2 cellular contexts compared by ENCODE assay signal in the genomic region with DNA sequence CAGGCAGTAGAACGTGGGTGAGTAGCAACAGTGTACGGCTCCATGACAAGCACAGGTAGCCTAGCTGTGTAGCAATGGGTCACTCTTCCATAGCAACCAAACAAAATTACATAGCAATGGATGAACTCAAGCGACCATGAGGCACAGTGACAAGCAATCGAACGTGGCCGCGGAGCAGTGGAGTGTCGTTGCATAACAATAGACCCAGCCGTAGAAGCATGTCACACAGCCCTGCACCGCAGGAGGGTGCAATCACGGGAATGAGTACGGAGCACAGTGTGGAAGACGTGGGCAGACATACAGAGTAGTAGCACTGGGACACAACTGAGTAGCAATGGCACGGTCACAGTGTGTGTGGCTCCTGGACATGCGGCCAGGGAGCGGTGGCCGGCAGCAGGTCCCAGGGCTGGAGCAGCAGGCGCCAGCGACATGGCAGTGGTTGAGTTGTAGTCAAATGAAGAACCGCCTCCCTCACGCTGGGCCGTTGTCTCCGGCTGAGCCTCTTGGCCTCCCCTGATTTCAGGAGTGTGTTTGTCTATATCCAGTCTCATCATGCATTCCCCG.
TF ChIP-seq lines count a peak whose summit lies in the region.

No MANE protein-coding gene starts in this region.

TF ChIP-seq in WTC11, 78 proteins besides CTCF, POLR2A, EP300 and RAD21:
- TF ChIP-seq, protein P1, sequence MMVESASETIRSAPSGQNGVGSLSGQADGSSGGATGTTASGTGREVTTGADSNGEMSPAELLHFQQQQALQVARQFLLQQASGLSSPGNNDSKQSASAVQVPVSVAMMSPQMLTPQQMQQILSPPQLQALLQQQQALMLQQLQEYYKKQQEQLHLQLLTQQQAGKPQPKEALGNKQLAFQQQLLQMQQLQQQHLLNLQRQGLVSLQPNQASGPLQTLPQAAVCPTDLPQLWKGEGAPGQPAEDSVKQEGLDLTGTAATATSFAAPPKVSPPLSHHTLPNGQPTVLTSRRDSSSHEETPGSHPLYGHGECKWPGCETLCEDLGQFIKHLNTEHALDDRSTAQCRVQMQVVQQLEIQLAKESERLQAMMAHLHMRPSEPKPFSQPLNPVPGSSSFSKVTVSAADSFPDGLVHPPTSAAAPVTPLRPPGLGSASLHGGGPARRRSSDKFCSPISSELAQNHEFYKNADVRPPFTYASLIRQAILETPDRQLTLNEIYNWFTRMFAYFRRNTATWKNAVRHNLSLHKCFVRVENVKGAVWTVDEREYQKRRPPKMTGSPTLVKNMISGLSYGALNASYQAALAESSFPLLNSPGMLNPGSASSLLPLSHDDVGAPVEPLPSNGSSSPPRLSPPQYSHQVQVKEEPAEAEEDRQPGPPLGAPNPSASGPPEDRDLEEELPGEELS (CRISPR knock-in tag; IDR thresholded peaks at IDR 0.05): no peak
- 0 out of 2 replicates have a peak, but pooled peaks have one; percentile 61 for TF ChIP-seq TP53 (CRISPR knock-in tag; IDR thresholded peaks at IDR 0.05)
- TF ChIP-seq, protein P2, sequence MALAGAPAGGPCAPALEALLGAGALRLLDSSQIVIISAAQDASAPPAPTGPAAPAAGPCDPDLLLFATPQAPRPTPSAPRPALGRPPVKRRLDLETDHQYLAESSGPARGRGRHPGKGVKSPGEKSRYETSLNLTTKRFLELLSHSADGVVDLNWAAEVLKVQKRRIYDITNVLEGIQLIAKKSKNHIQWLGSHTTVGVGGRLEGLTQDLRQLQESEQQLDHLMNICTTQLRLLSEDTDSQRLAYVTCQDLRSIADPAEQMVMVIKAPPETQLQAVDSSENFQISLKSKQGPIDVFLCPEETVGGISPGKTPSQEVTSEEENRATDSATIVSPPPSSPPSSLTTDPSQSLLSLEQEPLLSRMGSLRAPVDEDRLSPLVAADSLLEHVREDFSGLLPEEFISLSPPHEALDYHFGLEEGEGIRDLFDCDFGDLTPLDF (CRISPR knock-in tag; IDR thresholded peaks at IDR 0.05): no peak
- 0 out of 2 replicates have a peak, but pooled peaks have one; percentile 18 for TF ChIP-seq TEAD1 (CRISPR knock-in tag; IDR thresholded peaks at IDR 0.05)
- TF ChIP-seq, protein P3, sequence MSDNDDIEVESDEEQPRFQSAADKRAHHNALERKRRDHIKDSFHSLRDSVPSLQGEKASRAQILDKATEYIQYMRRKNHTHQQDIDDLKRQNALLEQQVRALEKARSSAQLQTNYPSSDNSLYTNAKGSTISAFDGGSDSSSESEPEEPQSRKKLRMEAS (CRISPR knock-in tag; IDR thresholded peaks at IDR 0.05): peak; percentile 31; the same call in 1 of the 2 replicates
- TF ChIP-seq, protein P4, sequence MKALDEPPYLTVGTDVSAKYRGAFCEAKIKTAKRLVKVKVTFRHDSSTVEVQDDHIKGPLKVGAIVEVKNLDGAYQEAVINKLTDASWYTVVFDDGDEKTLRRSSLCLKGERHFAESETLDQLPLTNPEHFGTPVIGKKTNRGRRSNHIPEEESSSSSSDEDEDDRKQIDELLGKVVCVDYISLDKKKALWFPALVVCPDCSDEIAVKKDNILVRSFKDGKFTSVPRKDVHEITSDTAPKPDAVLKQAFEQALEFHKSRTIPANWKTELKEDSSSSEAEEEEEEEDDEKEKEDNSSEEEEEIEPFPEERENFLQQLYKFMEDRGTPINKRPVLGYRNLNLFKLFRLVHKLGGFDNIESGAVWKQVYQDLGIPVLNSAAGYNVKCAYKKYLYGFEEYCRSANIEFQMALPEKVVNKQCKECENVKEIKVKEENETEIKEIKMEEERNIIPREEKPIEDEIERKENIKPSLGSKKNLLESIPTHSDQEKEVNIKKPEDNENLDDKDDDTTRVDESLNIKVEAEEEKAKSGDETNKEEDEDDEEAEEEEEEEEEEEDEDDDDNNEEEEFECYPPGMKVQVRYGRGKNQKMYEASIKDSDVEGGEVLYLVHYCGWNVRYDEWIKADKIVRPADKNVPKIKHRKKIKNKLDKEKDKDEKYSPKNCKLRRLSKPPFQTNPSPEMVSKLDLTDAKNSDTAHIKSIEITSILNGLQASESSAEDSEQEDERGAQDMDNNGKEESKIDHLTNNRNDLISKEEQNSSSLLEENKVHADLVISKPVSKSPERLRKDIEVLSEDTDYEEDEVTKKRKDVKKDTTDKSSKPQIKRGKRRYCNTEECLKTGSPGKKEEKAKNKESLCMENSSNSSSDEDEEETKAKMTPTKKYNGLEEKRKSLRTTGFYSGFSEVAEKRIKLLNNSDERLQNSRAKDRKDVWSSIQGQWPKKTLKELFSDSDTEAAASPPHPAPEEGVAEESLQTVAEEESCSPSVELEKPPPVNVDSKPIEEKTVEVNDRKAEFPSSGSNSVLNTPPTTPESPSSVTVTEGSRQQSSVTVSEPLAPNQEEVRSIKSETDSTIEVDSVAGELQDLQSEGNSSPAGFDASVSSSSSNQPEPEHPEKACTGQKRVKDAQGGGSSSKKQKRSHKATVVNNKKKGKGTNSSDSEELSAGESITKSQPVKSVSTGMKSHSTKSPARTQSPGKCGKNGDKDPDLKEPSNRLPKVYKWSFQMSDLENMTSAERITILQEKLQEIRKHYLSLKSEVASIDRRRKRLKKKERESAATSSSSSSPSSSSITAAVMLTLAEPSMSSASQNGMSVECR (CRISPR knock-in tag; IDR thresholded peaks at IDR 0.05; ENCODE audit: borderline replicate concordance): 0 out of 2 replicates have a peak, but pooled peaks have one; percentile 24
- TF ChIP-seq ZBTB21 (CRISPR knock-in tag; IDR thresholded peaks at IDR 0.05; ENCODE audit: borderline replicate concordance): peak; percentile 69; the same call in 1 of the 2 replicates
- no peak for TF ChIP-seq TCF7 (CRISPR knock-in tag; IDR thresholded peaks at IDR 0.05; ENCODE audit: low read depth)
- no peak for TF ChIP-seq ESRRA (CRISPR knock-in tag; IDR thresholded peaks at IDR 0.05; ENCODE audit: borderline replicate concordance)

TF ChIP-seq in HepG2, 621 proteins besides CTCF, POLR2A, EP300 and RAD21 (continued from another document):
- TF ChIP-seq ZC3H4 (CRISPR knock-in tag; IDR thresholded peaks at IDR 0.05; ENCODE audit: borderline replicate concordance) (no peak), ZNF660 (CRISPR knock-in tag; IDR thresholded peaks at IDR 0.05; ENCODE audit: borderline replicate concordance, low read depth) (no peak), CCDC6 (CRISPR knock-in tag; IDR thresholded peaks at IDR 0.05) (no peak), CEBPG (CRISPR knock-in tag; IDR thresholded peaks at IDR 0.05) (0 out of 2 replicates have a peak, but pooled peaks have one; percentile 21), NR2F2 (IDR thresholded peaks at IDR 0.05; ENCODE audit: borderline replicate concordance, low read depth) (no peak), ZNF746 (CRISPR knock-in tag; IDR thresholded peaks at IDR 0.05) (no peak), MEF2D (CRISPR knock-in tag; IDR thresholded peaks at IDR 0.05) (no peak), NFYC (CRISPR knock-in tag; IDR thresholded peaks at IDR 0.05) (no peak), ATM (IDR thresholded peaks at IDR 0.05; ENCODE audit: borderline replicate concordance) (no peak)
